Comparison of ENCODE assay signal across 8 cellular contexts in genomic region chr6:152552616-152553209, GRCh38.
DNase-seq lines count a peak whose midpoint lies in the region; ATAC-seq, FAIRE-seq and TF ChIP-seq lines count a peak whose summit lies in the region.

No MANE protein-coding gene starts in this region.

- no peaks in the 10 kb centered on the region for H3K36me3 Mint-ChIP-seq in activated CD8-positive, alpha-beta T cell treated with anti-CD3 and anti-CD28 coated beads, Interleukin-2, amount 10 ng/mL, durations not matched to agents 7 days and 5 days (ENCODE audit: low read depth)

- DNase-seq in COLO668 (lab: John Stamatoyannopoulos, UW; ENCODE audit: unreplicated experiment) (peak; percentile 27), NCI-H1694 treated with DMSO at 0.1 percent for 48 hours (lab: John Stamatoyannopoulos, UW) (peak; percentile 5), pancreas (peak in 5 of 6 donors; percentile 31 to 70 (median 46))
- peak; percentile 49 for DNase-seq in activated CD8-positive, alpha-beta T cell treated with anti-CD3 and anti-CD28 coated beads, Interleukin-2, amount 10 ng/mL, durations not matched to agents 7 days and 5 days

- ATAC-seq in GM18861 (IDR thresholded peaks at IDR 0.05; ENCODE audit: unreplicated experiment) (peak; percentile 97), HG02970 (IDR thresholded peaks at IDR 0.05; ENCODE audit: low FRiP score, unreplicated experiment) (peak; percentile 91), gastroesophageal sphincter (peak; percentile 87), pancreas (peak; percentile 88 to 96 (median 94)), HG03108 (IDR thresholded peaks at IDR 0.05; ENCODE audit: unreplicated experiment) (no peak)
- peak; percentile 73 for ATAC-seq in activated CD8-positive, alpha-beta T cell treated with anti-CD3 and anti-CD28 coated beads, Interleukin-2, amount 10 ng/mL, durations not matched to agents 7 days and 5 days

- no peak overlapping the region for H3K27ac ChIP-seq in gastroesophageal sphincter
- no peak overlapping the region for H3K27ac ChIP-seq in pancreas

- H3K9me3 ChIP-seq in gastroesophageal sphincter (peaks cover 0 to 17% (median 0%) of the 10 kb centered on the region in 3 donors), pancreas (no peaks in the 10 kb centered on the region)

- no peaks in the 10 kb centered on the region for H3K4me1 Mint-ChIP-seq in activated CD8-positive, alpha-beta T cell treated with anti-CD3 and anti-CD28 coated beads, Interleukin-2, amount 10 ng/mL, durations not matched to agents 7 days and 5 days (ENCODE audit: low read depth)

- H3K27ac Mint-ChIP-seq in activated CD8-positive, alpha-beta T cell treated with anti-CD3 and anti-CD28 coated beads, Interleukin-2, amount 10 ng/mL, durations not matched to agents 7 days and 5 days, result no peak overlapping the region

- H3K4me1 ChIP-seq in gastroesophageal sphincter (no peaks in the 10 kb centered on the region), pancreas (no peaks in the 10 kb centered on the region)

- CTCF ChIA-PET in activated CD8-positive, alpha-beta T cell treated with anti-CD3 and anti-CD28 coated beads, Interleukin-2, amount 10 ng/mL, durations not matched to agents 7 days and 5 days (lab: Charles Lee), result interaction anchor here (0.8 to 2.6 kb wide), 6 partner anchors 15 to 229 kb away, joined by 3 to 13 read pairs (median 4); no protein-coding TSS in a partner anchor

- no peaks in the 10 kb centered on the region for H3K27me3 Mint-ChIP-seq in activated CD8-positive, alpha-beta T cell treated with anti-CD3 and anti-CD28 coated beads, Interleukin-2, amount 10 ng/mL, durations not matched to agents 7 days and 5 days (ENCODE audit: low read depth)

- WGBS in gastroesophageal sphincter (ENCODE audit: low coverage in 1 of 2), 2 donors, result 27 to 47% methylated on average over 5 to 9 of the region's 9 CpGs
- WGBS in pancreas, 2 donors, result 25 to 33% methylated on average over 9 of the region's 9 CpGs

- no peak overlapping the region for H3K4me3 ChIP-seq in gastroesophageal sphincter
- no peak overlapping the region for H3K4me3 ChIP-seq in pancreas

- intact Hi-C loops in pancreas (cut with DNase I), result loop anchor here in 2 of 3 donors (5.0 to 10.0 kb wide), 2 partner anchors 90 to 92 kb away; no protein-coding TSS in a partner anchor

- H3K27me3 ChIP-seq in gastroesophageal sphincter (no peaks in the 10 kb centered on the region), pancreas (no peaks in the 10 kb centered on the region)

- no peak for FAIRE-seq in pancreas (lab: Jason Lieb, UNC)

- POLR2A ChIA-PET in activated CD8-positive, alpha-beta T cell treated with anti-CD3 and anti-CD28 coated beads, Interleukin-2, amount 10 ng/mL, durations not matched to agents 7 days and 5 days (lab: Charles Lee), result no interaction called here

- no peaks in the 10 kb centered on the region for H3K9me3 Mint-ChIP-seq in activated CD8-positive, alpha-beta T cell treated with anti-CD3 and anti-CD28 coated beads, Interleukin-2, amount 10 ng/mL, durations not matched to agents 7 days and 5 days (ENCODE audit: insufficient read depth)

- no peaks in the 10 kb centered on the region for H3K36me3 ChIP-seq in gastroesophageal sphincter
- H3K36me3 ChIP-seq in pancreas, result no peaks in the 10 kb centered on the region

- no peak for TF ChIP-seq POLR2A in gastroesophageal sphincter (IDR thresholded peaks at IDR 0.05)

- H3K4me3 Mint-ChIP-seq in activated CD8-positive, alpha-beta T cell treated with anti-CD3 and anti-CD28 coated beads, Interleukin-2, amount 10 ng/mL, durations not matched to agents 7 days and 5 days, result no peak overlapping the region

- TF ChIP-seq CTCF in gastroesophageal sphincter (IDR thresholded peaks at IDR 0.05) (peak; percentile 81 to 90 (median 86)), pancreas (IDR thresholded peaks at IDR 0.05) (peak; percentile 36 to 69 (median 64))

- no peak for TF ChIP-seq EP300 in gastroesophageal sphincter (IDR thresholded peaks at IDR 0.05)
